11 cellular contexts compared by ENCODE assay signal in genomic region chr15:90414408-90415028, GRCh38. TPM values are rescaled to one million over a fixed set of nuclear protein-coding genes. Genes with fewer than 3 reads are reported as not detected.
DNase-seq lines count a peak whose midpoint lies in the region; ATAC-seq, FAIRE-seq and TF ChIP-seq lines count a peak whose summit lies in the region.
"Had no signal": no experiment of that assay in that cellular context is flagged by ENCODE, and none has a peak within 500 bp of the region (broad histone marks: within the 10 kb centered on the region; RNA-seq: fewer than 3 reads in every experiment).

No MANE protein-coding gene starts in this region.

- CTCF ChIA-PET in CD8-positive, alpha-beta memory T cell (lab: Charles Lee) = interaction anchor here (2.5 kb wide), 1 partner anchor 53 kb away, joined by 8 read pairs; no protein-coding TSS in a partner anchor

- H3K36me3 Mint-ChIP-seq in CD8-positive, alpha-beta memory T cell = peaks cover 5 to 18% (median 13%) of the 10 kb centered on the region in 3 donors
- peaks cover 11% of the 10 kb centered on the region for H3K36me3 Mint-ChIP-seq in effector memory CD8-positive, alpha-beta T cell (ENCODE audit: insufficient read depth)

- POLR2A ChIA-PET in CD8-positive, alpha-beta memory T cell (lab: Charles Lee) = no interaction called here

- no peaks in the 10 kb centered on the region for H3K9me3 Mint-ChIP-seq in CD8-positive, alpha-beta memory T cell
- H3K9me3 Mint-ChIP-seq in effector memory CD8-positive, alpha-beta T cell = peaks cover 0 to 4% of the 10 kb centered on the region in 2 donors

- peak overlapping the region; percentile 31 to 95 (median 76) for H3K27ac Mint-ChIP-seq in CD8-positive, alpha-beta memory T cell
- H3K27ac Mint-ChIP-seq in effector memory CD8-positive, alpha-beta T cell = peak overlapping the region; percentile 76 to 88

- no peak for TF ChIP-seq POLR2A in sigmoid colon (IDR thresholded peaks at IDR 0.05)

- TF ChIP-seq CTCF in RWPE2 (IDR thresholded peaks at IDR 0.05; ENCODE audit: poor library complexity, severe bottlenecking) (no peak), sigmoid colon (IDR thresholded peaks at IDR 0.05) (no peak)

- no peaks in the 10 kb centered on the region for H3K9me3 ChIP-seq in CD8-positive, alpha-beta memory T cell (ENCODE audit: low read length)
- H3K9me3 ChIP-seq in RWPE2 (ENCODE audit: severe bottlenecking) (no peaks in the 10 kb centered on the region), sigmoid colon (no peaks in the 10 kb centered on the region), small intestine (ENCODE audit: control insufficient read depth, low read depth) (no peaks in the 10 kb centered on the region), right cardiac atrium (ENCODE audit: control insufficient read depth, low read length) (no peaks in the 10 kb centered on the region)

- H3K4me3 ChIP-seq in CD8-positive, alpha-beta memory T cell (ENCODE audit: low read length) = no peak overlapping the region
- H3K4me3 ChIP-seq in RWPE2 (ENCODE audit: severe bottlenecking) (no peak overlapping the region), sigmoid colon (no peak overlapping the region), small intestine (ENCODE audit: low read depth in 1 of 2, low read length in 2 of 2) (no peak overlapping the region), right cardiac atrium (ENCODE audit: low read length) (no peak overlapping the region)

- peaks cover 76 to 92% (median 92%) of the 10 kb centered on the region in 3 donors for H3K4me1 Mint-ChIP-seq in CD8-positive, alpha-beta memory T cell
- peaks cover 59 to 74% of the 10 kb centered on the region in 2 donors for H3K4me1 Mint-ChIP-seq in effector memory CD8-positive, alpha-beta T cell (ENCODE audit: low read depth in 2 of 2)

- ATAC-seq in RWPE2 (ENCODE audit: low read depth) = peak; percentile 40
- ATAC-seq in effector memory CD8-positive, alpha-beta T cell (replicated peaks) = peak; percentile 18
- no peak for ATAC-seq in right cardiac atrium

- H3K4me1 ChIP-seq in CD8-positive, alpha-beta memory T cell (ENCODE audit: insufficient read depth, low read length) = peaks cover 63% of the 10 kb centered on the region
- H3K4me1 ChIP-seq in RWPE2 (ENCODE audit: insufficient read depth, poor library complexity, severe bottlenecking) = peaks cover 66% of the 10 kb centered on the region
- peaks cover 0 to 62% (median 46%) of the 10 kb centered on the region in 4 donors for H3K4me1 ChIP-seq in sigmoid colon
- peaks cover 2 to 40% of the 10 kb centered on the region in 2 donors for H3K4me1 ChIP-seq in small intestine (ENCODE audit: control insufficient read depth in 2 of 2, insufficient read depth in 1 of 2, low read depth in 1 of 2, low read length in 1 of 2)
- peaks cover 15% of the 10 kb centered on the region for H3K4me1 ChIP-seq in right cardiac atrium (ENCODE audit: control insufficient read depth, insufficient read depth, low read length)

- intact Hi-C loops in sigmoid colon (cut with DNase I) = no loop called here
- intact Hi-C loops in right cardiac atrium (cut with DNase I) = no loop called here

- H3K27me3 Mint-ChIP-seq in CD8-positive, alpha-beta memory T cell = no peaks in the 10 kb centered on the region
- no peaks in the 10 kb centered on the region for H3K27me3 Mint-ChIP-seq in effector memory CD8-positive, alpha-beta T cell

- no peaks in the 10 kb centered on the region for H3K36me3 ChIP-seq in CD8-positive, alpha-beta memory T cell (ENCODE audit: insufficient read depth, low read length)
- peaks cover 12% of the 10 kb centered on the region for H3K36me3 ChIP-seq in RWPE2 (ENCODE audit: low read depth)
- no peaks in the 10 kb centered on the region for H3K36me3 ChIP-seq in sigmoid colon
- H3K36me3 ChIP-seq in small intestine (ENCODE audit: control insufficient read depth in 2 of 2, insufficient read depth in 2 of 2, low read length in 2 of 2) = peaks cover 0 to 3% of the 10 kb centered on the region in 2 donors

- no peak for TF ChIP-seq EP300 in sigmoid colon (IDR thresholded peaks at IDR 0.05)

- DNase-seq in CD8-positive, alpha-beta memory T cell = no peak
- no peak for DNase-seq in RWPE2 (ENCODE audit: low spot score)
- DNase-seq in effector memory CD8-positive, alpha-beta T cell = no peak
- DNase-seq in sigmoid colon = no peak
- no peak for DNase-seq in NCI-H2196 treated with DMSO at 0.1 percent for 48 hours (lab: John Stamatoyannopoulos, UW; ENCODE audit: unreplicated experiment)
- DNase-seq in small intestine = no peak
- no peak for DNase-seq in NCI-H1930 (lab: John Stamatoyannopoulos, UW)
- DNase-seq in right cardiac atrium = no peak
- DNase-seq: KG1, kidney glomerular epithelial cell had no signal

- H3K4me3 Mint-ChIP-seq in CD8-positive, alpha-beta memory T cell = peak overlapping the region in 6 of 7 donors; percentile 48 to 81 (median 65)
- peak overlapping the region; percentile 60 to 63 for H3K4me3 Mint-ChIP-seq in effector memory CD8-positive, alpha-beta T cell

- WGBS in sigmoid colon, 2 donors = 78 to 82% methylated on average over 9 of the region's 9 CpGs
- WGBS in small intestine, 3 donors = 79 to 88% (median 80%) methylated on average over 9 of the region's 9 CpGs
- WGBS in right cardiac atrium = 56% methylated on average over 9 of the region's 9 CpGs

- no peak for FAIRE-seq in small intestine (lab: Jason Lieb, UNC)

- no peaks in the 10 kb centered on the region for H3K27me3 ChIP-seq in CD8-positive, alpha-beta memory T cell (ENCODE audit: insufficient read depth, low read length, poor library complexity, severe bottlenecking)
- H3K27me3 ChIP-seq in RWPE2 (ENCODE audit: insufficient read depth, poor library complexity, severe bottlenecking) = no peaks in the 10 kb centered on the region
- no peaks in the 10 kb centered on the region for H3K27me3 ChIP-seq in sigmoid colon
- no peaks in the 10 kb centered on the region for H3K27me3 ChIP-seq in small intestine (ENCODE audit: control insufficient read depth in 2 of 2, insufficient read depth in 2 of 2, low read length in 2 of 2)
- H3K27me3 ChIP-seq in right cardiac atrium (ENCODE audit: control insufficient read depth, insufficient read depth) = no peaks in the 10 kb centered on the region

- no peak overlapping the region for H3K27ac ChIP-seq in CD8-positive, alpha-beta memory T cell (ENCODE audit: low read depth, low read length)
- H3K27ac ChIP-seq in RWPE2 (ENCODE audit: poor library complexity, severe bottlenecking) = peak overlapping the region; percentile 93
- peak overlapping the region in 3 of 4 donors; percentile 31 to 52 (median 33) for H3K27ac ChIP-seq in sigmoid colon
- H3K27ac ChIP-seq in small intestine (ENCODE audit: low read depth in 1 of 2, low read length in 1 of 2) = peak overlapping the region in 1 of 2 donors; percentile 7
- no peak overlapping the region for H3K27ac ChIP-seq in right cardiac atrium (ENCODE audit: low read length)
- H3K27ac ChIP-seq: VCaP had no signal

RNA-seq across cellular contexts. Expression of gene IQGAP1, which starts 26.5 kb away (rescaled TPM):
- total RNA-seq in CD8-positive, alpha-beta memory T cell = 100 to 1,000 TPM; 173 to 176 TPM
- 151 TPM for polyA plus RNA-seq in CD8-positive, alpha-beta memory T cell
- total RNA-seq in sigmoid colon = 100 to 1,000 TPM; 135 to 283 (median 183) TPM
- 100 to 1,000 TPM in 1 of 3 donors, 10 to 100 TPM in 2; 96.7 to 120 (median 97.6) TPM for polyA plus RNA-seq in sigmoid colon
- 10 to 100 TPM; 54.3 to 77.9 (median 61.7) TPM for polyA plus RNA-seq in small intestine
- total RNA-seq in right cardiac atrium = 10 to 100 TPM; 37.8 to 57.9 (median 53.8) TPM
- polyA plus RNA-seq in right cardiac atrium = 30.0 TPM

Comparison
In these comparisons a context has a peak if more than half of its experiments do, and no peak if none do; other contexts are left out.
1. H3K27ac ChIP-seq: peak in RWPE2 (single experiment) and sigmoid colon (3 of 4); none in CD8-positive, alpha-beta memory T cell (single experiment) and right cardiac atrium (single experiment).
2. ATAC-seq: peak in RWPE2 (single experiment) and effector memory CD8-positive, alpha-beta T cell (single experiment); none in right cardiac atrium (0 of 2).